Comparison of ENCODE assay signal across 1 cellular context in the genomic region with DNA sequence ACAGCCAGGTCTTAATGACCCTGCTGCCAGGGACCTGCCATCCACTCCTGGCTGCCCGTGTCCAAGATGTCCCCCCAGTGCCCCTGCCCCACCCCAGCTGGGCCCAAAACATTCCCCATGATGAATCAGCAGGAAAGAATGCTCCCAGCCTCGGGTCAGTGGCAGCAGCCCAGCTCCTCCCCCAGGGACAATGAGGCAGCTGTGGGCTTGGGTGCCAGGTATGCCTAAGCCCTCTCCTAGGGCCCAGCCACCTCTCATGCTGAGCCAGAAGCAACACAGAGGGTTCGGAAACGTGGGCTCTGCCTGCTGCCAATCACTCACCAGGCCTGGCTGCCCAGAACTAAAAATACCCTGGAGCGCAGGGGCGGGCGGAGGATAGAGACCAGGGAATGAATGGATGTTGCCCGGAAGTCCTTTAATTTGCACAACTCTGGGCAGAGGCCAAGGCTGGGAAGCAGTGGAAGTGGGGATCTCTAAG.
A peak's percentile ranks its signal among the peaks of the same experiment; 100 is the strongest.
TF ChIP-seq lines count a peak whose summit lies in the region.

No MANE protein-coding gene starts in this region.

TF ChIP-seq in HepG2, 621 proteins besides CTCF, POLR2A, EP300 and RAD21 (continued from another document):
- no peak for TF ChIP-seq ZNF574 (CRISPR knock-in tag; IDR thresholded peaks at IDR 0.05)
- TF ChIP-seq ZNF367 (CRISPR knock-in tag; IDR thresholded peaks at IDR 0.05; ENCODE audit: borderline replicate concordance) = no peak
- peak; percentile 8 for TF ChIP-seq ASH2L (IDR thresholded peaks at IDR 0.05; ENCODE audit: insufficient read length, low read depth, low read length)
- TF ChIP-seq JUNB (CRISPR knock-in tag; IDR thresholded peaks at IDR 0.05; ENCODE audit: borderline replicate concordance) = peak; percentile 78; the same call in 1 of the 2 replicates
- no peak for TF ChIP-seq FLYWCH1 (CRISPR knock-in tag; IDR thresholded peaks at IDR 0.05)
- TF ChIP-seq CEBPB (IDR thresholded peaks at IDR 0.05; ENCODE audit: borderline replicate concordance, low read depth, low read length) = peak; percentile 37; the same call in 1 of the 2 replicates
- TF ChIP-seq SP5 (CRISPR knock-in tag; IDR thresholded peaks at IDR 0.05; ENCODE audit: borderline replicate concordance, low read depth) = 0 out of 2 replicates have a peak, but pooled peaks have one; percentile 36
- TF ChIP-seq ZNF121 (CRISPR knock-in tag; IDR thresholded peaks at IDR 0.05) = no peak
- 0 out of 2 replicates have a peak, but pooled peaks have one; percentile 13 for TF ChIP-seq NR2F6 (IDR thresholded peaks at IDR 0.05)
- TF ChIP-seq NR2F6 (CRISPR knock-in tag; IDR thresholded peaks at IDR 0.05) = no peak
- TF ChIP-seq, protein P1, sequence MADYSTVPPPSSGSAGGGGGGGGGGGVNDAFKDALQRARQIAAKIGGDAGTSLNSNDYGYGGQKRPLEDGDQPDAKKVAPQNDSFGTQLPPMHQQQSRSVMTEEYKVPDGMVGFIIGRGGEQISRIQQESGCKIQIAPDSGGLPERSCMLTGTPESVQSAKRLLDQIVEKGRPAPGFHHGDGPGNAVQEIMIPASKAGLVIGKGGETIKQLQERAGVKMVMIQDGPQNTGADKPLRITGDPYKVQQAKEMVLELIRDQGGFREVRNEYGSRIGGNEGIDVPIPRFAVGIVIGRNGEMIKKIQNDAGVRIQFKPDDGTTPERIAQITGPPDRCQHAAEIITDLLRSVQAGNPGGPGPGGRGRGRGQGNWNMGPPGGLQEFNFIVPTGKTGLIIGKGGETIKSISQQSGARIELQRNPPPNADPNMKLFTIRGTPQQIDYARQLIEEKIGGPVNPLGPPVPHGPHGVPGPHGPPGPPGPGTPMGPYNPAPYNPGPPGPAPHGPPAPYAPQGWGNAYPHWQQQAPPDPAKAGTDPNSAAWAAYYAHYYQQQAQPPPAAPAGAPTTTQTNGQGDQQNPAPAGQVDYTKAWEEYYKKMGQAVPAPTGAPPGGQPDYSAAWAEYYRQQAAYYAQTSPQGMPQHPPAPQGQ (CRISPR knock-in tag; IDR thresholded peaks at IDR 0.05; ENCODE audit: borderline replicate concordance) = no peak
- TF ChIP-seq ZNF383 (CRISPR knock-in tag; IDR thresholded peaks at IDR 0.05; ENCODE audit: borderline replicate concordance) = no peak
- no peak for TF ChIP-seq ZNF468 (CRISPR knock-in tag; IDR thresholded peaks at IDR 0.05)
- peak; percentile 28; the same call in 1 of the 2 replicates for TF ChIP-seq HNF4A (CRISPR knock-in tag; IDR thresholded peaks at IDR 0.05)
- peak; percentile 58 for TF ChIP-seq SALL1 (CRISPR knock-in tag; IDR thresholded peaks at IDR 0.05)
- TF ChIP-seq GZF1 (CRISPR knock-in tag; IDR thresholded peaks at IDR 0.05) = no peak
- TF ChIP-seq, protein P2, sequence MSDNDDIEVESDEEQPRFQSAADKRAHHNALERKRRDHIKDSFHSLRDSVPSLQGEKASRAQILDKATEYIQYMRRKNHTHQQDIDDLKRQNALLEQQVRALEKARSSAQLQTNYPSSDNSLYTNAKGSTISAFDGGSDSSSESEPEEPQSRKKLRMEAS (IDR thresholded peaks at IDR 0.05) = no peak
- peak; percentile 80 for TF ChIP-seq TEAD3 (CRISPR knock-in tag; optimal IDR thresholded peaks at IDR 0.05; ENCODE audit: borderline replicate concordance)
- no peak for TF ChIP-seq PRDM15 (CRISPR knock-in tag; IDR thresholded peaks at IDR 0.05)
- TF ChIP-seq, protein P3, sequence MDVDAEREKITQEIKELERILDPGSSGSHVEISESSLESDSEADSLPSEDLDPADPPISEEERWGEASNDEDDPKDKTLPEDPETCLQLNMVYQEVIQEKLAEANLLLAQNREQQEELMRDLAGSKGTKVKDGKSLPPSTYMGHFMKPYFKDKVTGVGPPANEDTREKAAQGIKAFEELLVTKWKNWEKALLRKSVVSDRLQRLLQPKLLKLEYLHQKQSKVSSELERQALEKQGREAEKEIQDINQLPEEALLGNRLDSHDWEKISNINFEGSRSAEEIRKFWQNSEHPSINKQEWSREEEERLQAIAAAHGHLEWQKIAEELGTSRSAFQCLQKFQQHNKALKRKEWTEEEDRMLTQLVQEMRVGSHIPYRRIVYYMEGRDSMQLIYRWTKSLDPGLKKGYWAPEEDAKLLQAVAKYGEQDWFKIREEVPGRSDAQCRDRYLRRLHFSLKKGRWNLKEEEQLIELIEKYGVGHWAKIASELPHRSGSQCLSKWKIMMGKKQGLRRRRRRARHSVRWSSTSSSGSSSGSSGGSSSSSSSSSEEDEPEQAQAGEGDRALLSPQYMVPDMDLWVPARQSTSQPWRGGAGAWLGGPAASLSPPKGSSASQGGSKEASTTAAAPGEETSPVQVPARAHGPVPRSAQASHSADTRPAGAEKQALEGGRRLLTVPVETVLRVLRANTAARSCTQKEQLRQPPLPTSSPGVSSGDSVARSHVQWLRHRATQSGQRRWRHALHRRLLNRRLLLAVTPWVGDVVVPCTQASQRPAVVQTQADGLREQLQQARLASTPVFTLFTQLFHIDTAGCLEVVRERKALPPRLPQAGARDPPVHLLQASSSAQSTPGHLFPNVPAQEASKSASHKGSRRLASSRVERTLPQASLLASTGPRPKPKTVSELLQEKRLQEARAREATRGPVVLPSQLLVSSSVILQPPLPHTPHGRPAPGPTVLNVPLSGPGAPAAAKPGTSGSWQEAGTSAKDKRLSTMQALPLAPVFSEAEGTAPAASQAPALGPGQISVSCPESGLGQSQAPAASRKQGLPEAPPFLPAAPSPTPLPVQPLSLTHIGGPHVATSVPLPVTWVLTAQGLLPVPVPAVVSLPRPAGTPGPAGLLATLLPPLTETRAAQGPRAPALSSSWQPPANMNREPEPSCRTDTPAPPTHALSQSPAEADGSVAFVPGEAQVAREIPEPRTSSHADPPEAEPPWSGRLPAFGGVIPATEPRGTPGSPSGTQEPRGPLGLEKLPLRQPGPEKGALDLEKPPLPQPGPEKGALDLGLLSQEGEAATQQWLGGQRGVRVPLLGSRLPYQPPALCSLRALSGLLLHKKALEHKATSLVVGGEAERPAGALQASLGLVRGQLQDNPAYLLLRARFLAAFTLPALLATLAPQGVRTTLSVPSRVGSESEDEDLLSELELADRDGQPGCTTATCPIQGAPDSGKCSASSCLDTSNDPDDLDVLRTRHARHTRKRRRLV (CRISPR knock-in tag; IDR thresholded peaks at IDR 0.05) = no peak
- TF ChIP-seq GATAD1 (CRISPR knock-in tag; IDR thresholded peaks at IDR 0.05) = no peak
- TF ChIP-seq NFIB (CRISPR knock-in tag; IDR thresholded peaks at IDR 0.05; ENCODE audit: borderline replicate concordance) = no peak
- no peak for TF ChIP-seq ZNF781 (CRISPR knock-in tag; IDR thresholded peaks at IDR 0.05; ENCODE audit: borderline replicate concordance, not compliant biosample characterization)
- TF ChIP-seq ZNF484 (CRISPR knock-in tag; IDR thresholded peaks at IDR 0.05; ENCODE audit: borderline replicate concordance, low read depth) = no peak
- TF ChIP-seq BCL6 (CRISPR knock-in tag; IDR thresholded peaks at IDR 0.05) = peak; percentile 3
- TF ChIP-seq FOSL1 (CRISPR knock-in tag; IDR thresholded peaks at IDR 0.05; ENCODE audit: borderline replicate concordance) = peak; percentile 83; the same call in 1 of the 2 replicates
- TF ChIP-seq, protein P4, sequence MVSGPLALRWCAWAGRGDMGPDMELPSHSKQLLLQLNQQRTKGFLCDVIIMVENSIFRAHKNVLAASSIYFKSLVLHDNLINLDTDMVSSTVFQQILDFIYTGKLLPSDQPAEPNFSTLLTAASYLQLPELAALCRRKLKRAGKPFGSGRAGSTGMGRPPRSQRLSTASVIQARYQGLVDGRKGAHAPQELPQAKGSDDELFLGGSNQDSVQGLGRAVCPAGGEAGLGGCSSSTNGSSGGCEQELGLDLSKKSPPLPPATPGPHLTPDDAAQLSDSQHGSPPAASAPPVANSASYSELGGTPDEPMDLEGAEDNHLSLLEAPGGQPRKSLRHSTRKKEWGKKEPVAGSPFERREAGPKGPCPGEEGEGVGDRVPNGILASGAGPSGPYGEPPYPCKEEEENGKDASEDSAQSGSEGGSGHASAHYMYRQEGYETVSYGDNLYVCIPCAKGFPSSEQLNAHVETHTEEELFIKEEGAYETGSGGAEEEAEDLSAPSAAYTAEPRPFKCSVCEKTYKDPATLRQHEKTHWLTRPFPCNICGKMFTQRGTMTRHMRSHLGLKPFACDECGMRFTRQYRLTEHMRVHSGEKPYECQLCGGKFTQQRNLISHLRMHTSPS (CRISPR knock-in tag; IDR thresholded peaks at IDR 0.05; ENCODE audit: low read depth) = peak; percentile 82; the same call in 1 of the 2 replicates
TF ChIP-seq in HepG2: peak in this region for 52.
